ENCODE assay signal across 1 cellular context in the genomic region with DNA sequence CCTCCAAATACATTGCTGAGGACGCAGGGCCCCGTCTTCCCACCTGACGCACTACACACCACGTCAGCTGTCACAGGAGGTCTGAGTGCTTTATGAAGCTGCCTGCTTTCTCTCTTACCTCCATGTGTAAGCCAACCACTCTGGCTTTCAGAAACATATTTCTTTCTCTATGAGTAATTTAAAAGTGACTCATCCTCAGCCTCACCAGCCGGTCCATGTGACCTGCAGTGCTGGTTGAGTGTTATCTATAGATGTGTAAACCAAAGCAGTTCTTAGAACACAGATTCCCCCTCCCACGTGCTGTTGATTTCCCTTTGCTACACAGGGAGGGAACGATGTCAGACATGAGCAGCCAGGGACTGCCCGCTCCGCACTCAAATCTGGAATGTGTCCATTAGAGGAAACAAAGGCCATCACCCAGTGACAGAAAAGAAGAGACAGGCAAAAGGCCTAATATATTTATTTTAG.
TF ChIP-seq lines count a peak whose summit lies in the region.

No MANE protein-coding gene starts in this region.

TF ChIP-seq in HEK293, 187 proteins besides CTCF, POLR2A, EP300 and RAD21 (continued from another document):
- no peak for TF ChIP-seq SCRT1 (tag by site-specific recombination; IDR thresholded peaks at IDR 0.05; ENCODE audit: borderline replicate concordance)
